Comparison of ENCODE assay signal across 19 cellular contexts in genomic region chr13:97786510-97786909, GRCh38.
"Had no signal": no experiment of that assay in that cellular context is flagged by ENCODE, and none has a peak within 500 bp of the region (broad histone marks: within the 10 kb centered on the region; RNA-seq: fewer than 3 reads in every experiment).

No MANE protein-coding gene starts in this region.

- H3K27ac ChIP-seq: foreskin keratinocyte, sigmoid colon, skin epidermis, suprapubic skin, thyroid gland had no signal

- H3K36me3 Mint-ChIP-seq: type B pancreatic cell had no signal

- H3K4me3 Mint-ChIP-seq: naive thymus-derived CD8-positive, alpha-beta T cell; type B pancreatic cell had no signal

- H3K4me3 ChIP-seq: mucosa of descending colon, sigmoid colon, skin epidermis, suprapubic skin, thyroid gland had no signal

- H3K27me3 ChIP-seq: foreskin keratinocyte, sigmoid colon, suprapubic skin, thyroid gland had no signal

- H3K27ac Mint-ChIP-seq: naive thymus-derived CD8-positive, alpha-beta T cell; type B pancreatic cell had no signal

- ATAC-seq: esophagus mucosa; foreskin keratinocyte; left lobe of liver; mucosa of descending colon; naive thymus-derived CD8-positive, alpha-beta T cell had no signal

- H3K4me1 ChIP-seq: foreskin keratinocyte, sigmoid colon, suprapubic skin, thyroid gland had no signal

- DNase-seq: cortex of kidney; effector memory CD4-positive, alpha-beta T cell; foreskin keratinocyte; kidney glomerular epithelial cell; mammary epithelial cell; mucosa of descending colon; naive thymus-derived CD8-positive, alpha-beta T cell; posterior cingulate gyrus; sigmoid colon; stimulated activated CD4-positive, alpha-beta T cell treated with anti-CD3 and anti-CD28 coated beads, Interleukin-2, amount 100 ng/mL, for 24 hours; stimulated activated CD4-positive, alpha-beta T cell treated with anti-CD3 and anti-CD28 coated beads, Interleukin-4, amount 100 ng/mL, for 4 hours; stimulated activated naive CD4-positive, alpha-beta T cell; thyroid gland had no signal

- FAIRE-seq: urothelium cell line had no signal

- H3K9me3 ChIP-seq: thyroid gland had no signal

- H3K36me3 ChIP-seq: sigmoid colon, suprapubic skin, thyroid gland had no signal

- H3K4me1 Mint-ChIP-seq: naive thymus-derived CD8-positive, alpha-beta T cell had no signal
